Comparison of ENCODE assay signal across 24 cellular contexts in genomic region chr20:59456342-59457132, GRCh38.
DNase-seq lines count a peak whose midpoint lies in the region; ATAC-seq, FAIRE-seq and TF ChIP-seq lines count a peak whose summit lies in the region.
"Had no signal": no experiment of that assay in that cellular context is flagged by ENCODE, and none has a peak within 500 bp of the region (broad histone marks: within the 10 kb centered on the region; RNA-seq: fewer than 3 reads in every experiment).

No MANE protein-coding gene starts in this region.

- no peak overlapping the region for H3K4me2 ChIP-seq in Loucy (ENCODE audit: low read depth, low read length, poor library complexity, severe bottlenecking)
- H3K4me2 ChIP-seq: PC-9 had no signal

- peaks cover 12% of the 10 kb centered on the region for H3K4me1 Mint-ChIP-seq in mesothelial cell of epicardium
- H3K4me1 Mint-ChIP-seq: CD4-positive, alpha-beta memory T cell had no signal

- H3K27me3 Mint-ChIP-seq in mesothelial cell of epicardium (ENCODE audit: low read depth): peaks cover 39% of the 10 kb centered on the region

- DNase-seq in H7 (peak; percentile 51), small intestine (peak; percentile 3), mesothelial cell of epicardium (ENCODE audit: low spot score in 2 of 2, unreplicated experiment in 2 of 2) (no peak), left lobe of liver (ENCODE audit: low spot score) (no peak)
- no peak for DNase-seq in stimulated activated naive CD8-positive, alpha-beta T cell treated with anti-CD3 and anti-CD28 coated beads, Interleukin-15, Interleukin-2, amounts not matched to agents 100 U/mL and 50 U/mL, for 24 hours
- DNase-seq: DMS53; HFFc6; MV-4-11; NCI-H1694 treated with DMSO at 0.1 percent for 48 hours; NCI-H2081; NCI-H345; NCI-H510A treated with DMSO at 0.1 percent for 48 hours; NK-92 treated with Interleukin-12 subunit alpha and Interleukin-12 subunit beta, amount 100 ng/mL, for 24 hours; SHP77 treated with DMSO at 0.1 percent for 48 hours had no signal

- peak; percentile 20 for ATAC-seq in esophagus mucosa
- ATAC-seq in stimulated activated naive CD8-positive, alpha-beta T cell treated with anti-CD3 and anti-CD28 coated beads, Interleukin-15, Interleukin-2, amounts not matched to agents 100 U/mL and 50 U/mL, for 24 hours: no peak
- no peak for ATAC-seq in left lobe of liver
- ATAC-seq in HG03175 (IDR thresholded peaks at IDR 0.05; ENCODE audit: unreplicated experiment): no peak

- H3K9ac ChIP-seq in Loucy (ENCODE audit: low read depth, low read length, poor library complexity, severe bottlenecking): no peak overlapping the region
- H3K9ac ChIP-seq: GM23248 had no signal

- H3K27me3 ChIP-seq in H7 (ENCODE audit: control insufficient read depth, insufficient read depth, low read length) (no peaks in the 10 kb centered on the region), Loucy (ENCODE audit: insufficient read depth, low read length, poor library complexity, severe bottlenecking) (no peaks in the 10 kb centered on the region), small intestine (ENCODE audit: control insufficient read depth in 2 of 2, insufficient read depth in 2 of 2, low read length in 2 of 2) (peaks cover 0 to 4% of the 10 kb centered on the region in 2 donors)

- no peaks in the 10 kb centered on the region for H3F3A ChIP-seq in Loucy (ENCODE audit: low read depth)

- no peaks in the 10 kb centered on the region for H3K9me3 ChIP-seq in Loucy (ENCODE audit: insufficient read depth, low read depth, low read length)
- no peaks in the 10 kb centered on the region for H3K9me3 ChIP-seq in small intestine (ENCODE audit: control insufficient read depth, low read depth)
- H3K9me3 ChIP-seq: HAP-1 had no signal

- no peaks in the 10 kb centered on the region for H4K20me1 ChIP-seq in Loucy (ENCODE audit: insufficient read depth, low read length, poor library complexity, severe bottlenecking)

- H3K36me3 Mint-ChIP-seq in mesothelial cell of epicardium: no peaks in the 10 kb centered on the region
- H3K36me3 Mint-ChIP-seq: CD4-positive, alpha-beta memory T cell had no signal

- no peaks in the 10 kb centered on the region for H3K4me1 ChIP-seq in Loucy (ENCODE audit: insufficient read depth, low read length, poor library complexity, severe bottlenecking)
- no peaks in the 10 kb centered on the region for H3K4me1 ChIP-seq in small intestine (ENCODE audit: control insufficient read depth in 2 of 2, insufficient read depth in 1 of 2, low read depth in 1 of 2, low read length in 1 of 2)
- H3K4me1 ChIP-seq: HAP-1 had no signal

- H3K9me3 Mint-ChIP-seq in mesothelial cell of epicardium: no peaks in the 10 kb centered on the region

- no peak overlapping the region for H3K27ac Mint-ChIP-seq in mesothelial cell of epicardium
- H3K27ac Mint-ChIP-seq: CD4-positive, alpha-beta memory T cell; HFFc6 had no signal

- no peaks in the 10 kb centered on the region for H3K79me2 ChIP-seq in Loucy (ENCODE audit: insufficient read depth, low read length)

- H3K36me3 ChIP-seq in H7 (replicated peaks; ENCODE audit: control insufficient read depth, insufficient read depth, low read length) (no peaks in the 10 kb centered on the region), Loucy (ENCODE audit: insufficient read depth, low read length) (no peaks in the 10 kb centered on the region), small intestine (ENCODE audit: control insufficient read depth in 2 of 2, insufficient read depth in 2 of 2, low read length in 2 of 2) (no peaks in the 10 kb centered on the region)
- H3K36me3 ChIP-seq: HAP-1 had no signal

- H3K9me2 ChIP-seq in Loucy (replicated peaks; ENCODE audit: low read depth, low read length): no peaks in the 10 kb centered on the region

- H3K4me3 ChIP-seq in H7 (ENCODE audit: insufficient read depth, low read depth, low read length): no peak overlapping the region
- H3K4me3 ChIP-seq in Loucy (ENCODE audit: low read length, poor library complexity, severe bottlenecking): no peak overlapping the region
- H3K4me3 ChIP-seq in small intestine (ENCODE audit: low read depth in 1 of 2, low read length in 2 of 2): no peak overlapping the region
- H3K4me3 ChIP-seq: GM23248, HAP-1, K562, PC-9 had no signal

- FAIRE-seq in small intestine (lab: Jason Lieb, UNC): no peak
- FAIRE-seq: G401.6 had no signal

- TF ChIP-seq CTCF in Loucy (conservative IDR thresholded peaks at IDR 0.05; ENCODE audit: low read length) (no peak), mesothelial cell of epicardium (IDR thresholded peaks at IDR 0.05; ENCODE audit: unreplicated experiment) (no peak)

- H3K27ac ChIP-seq in small intestine (ENCODE audit: low read depth in 1 of 2, low read length in 1 of 2): no peak overlapping the region
- H3K27ac ChIP-seq: GM23248, HL-60, PC-9 had no signal

- H2AFZ ChIP-seq in Loucy (ENCODE audit: low read length): peak overlapping the region; percentile 51; the same call in 1 of the 2 replicates
- H2AFZ ChIP-seq: PC-9 had no signal

- no peak overlapping the region for H3K4me3 Mint-ChIP-seq in mesothelial cell of epicardium
- H3K4me3 Mint-ChIP-seq: CD4-positive, alpha-beta memory T cell; HFFc6 had no signal

- 44 to 73% (median 47%) methylated on average over 21 to 22 of the region's 22 CpGs for WGBS in small intestine, 3 donors

Comparison
In these comparisons a context has a peak if more than half of its experiments do, and no peak if none do; other contexts are left out.
1. DNase-seq: peak in H7 (single experiment) and small intestine (single experiment); none in stimulated activated naive CD8-positive, alpha-beta T cell treated with anti-CD3 and anti-CD28 coated beads, Interleukin-15, Interleukin-2, amounts not matched to agents 100 U/mL and 50 U/mL, for 24 hours (single experiment), mesothelial cell of epicardium (0 of 2) and left lobe of liver (single experiment).